Comparison of ENCODE assay signal across 13 cellular contexts in the genomic region with DNA sequence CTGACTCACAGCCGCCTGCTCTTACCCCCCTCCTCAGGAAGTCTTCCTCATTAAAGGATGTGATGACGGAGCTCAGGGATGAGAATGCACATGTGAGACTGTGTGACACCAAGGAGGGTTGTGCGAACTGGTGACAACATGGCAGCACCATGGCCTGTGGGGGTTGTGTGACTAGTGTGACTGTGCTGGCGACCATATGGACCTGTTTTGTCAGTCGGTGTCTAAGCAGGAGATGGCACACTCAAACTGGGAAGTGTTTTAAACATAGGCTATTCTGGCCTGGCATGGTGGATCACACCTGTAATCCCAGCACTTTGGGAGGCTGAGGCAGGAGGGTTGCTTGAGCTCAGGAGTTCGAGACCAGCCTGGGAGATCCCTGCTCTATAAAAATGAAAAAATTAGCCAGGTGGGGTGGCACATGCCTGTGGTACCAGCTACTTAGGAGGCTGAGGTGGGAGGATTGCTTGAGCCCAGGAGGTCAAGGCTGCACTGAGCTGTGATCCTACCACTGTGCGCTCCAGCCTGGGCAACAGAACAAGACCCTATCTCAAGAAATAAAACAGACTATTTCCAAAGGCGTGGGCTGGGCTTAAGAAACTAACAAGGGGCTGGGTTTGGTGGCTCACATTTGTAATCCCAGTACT. TPM values are rescaled to one million over a fixed set of nuclear protein-coding genes. Genes with fewer than 3 reads are reported as not detected.
DNase-seq lines count a peak whose midpoint lies in the region; ATAC-seq, FAIRE-seq and TF ChIP-seq lines count a peak whose summit lies in the region.
"Had no signal": no experiment of that assay in that cellular context is flagged by ENCODE, and none has a peak within 500 bp of the region (broad histone marks: within the 10 kb centered on the region; RNA-seq: fewer than 3 reads in every experiment).

No MANE protein-coding gene starts in this region.

- WGBS in pancreas, 2 donors: 84 to 87% methylated on average over 8 of the region's 8 CpGs

- H3K9me3 ChIP-seq in SJSA1 (replicated peaks): no peaks in the 10 kb centered on the region
- no peaks in the 10 kb centered on the region for H3K9me3 ChIP-seq in pancreas

- no peaks in the 10 kb centered on the region for H3K27me3 ChIP-seq in SJSA1 (replicated peaks)
- H3K27me3 ChIP-seq in pancreas: no peaks in the 10 kb centered on the region

- H3K36me3 ChIP-seq in SJSA1: peaks cover 23% of the 10 kb centered on the region
- H3K36me3 ChIP-seq in pancreas: no peaks in the 10 kb centered on the region

- H3K4me1 ChIP-seq in SJSA1 (replicated peaks) (peaks cover 51% of the 10 kb centered on the region), pancreas (peaks cover 0 to 15% (median 0%) of the 10 kb centered on the region in 3 donors)

- DNase-seq in AG10803 (ENCODE audit: low read depth): peak; percentile 58
- peak in 1 of 2 experiments; percentile 29 for DNase-seq in SJSA1 (ENCODE audit: low read depth in 1 of 2, low spot score in 2 of 2)
- DNase-seq in fibroblast of mammary gland (ENCODE audit: low read depth): peak; percentile 91
- DNase-seq in pancreas: no peak
- DNase-seq in NCI-H524 treated with DMSO at 0.1 percent for 48 hours (lab: John Stamatoyannopoulos, UW): no peak
- no peak for DNase-seq in NCI-H1417 treated with DMSO at 0.1 percent for 48 hours (lab: John Stamatoyannopoulos, UW)
- DNase-seq: activated naive CD4-positive, alpha-beta T cell; erythroblast; GOT3; NCI-H187 had no signal

- intact Hi-C loops in pancreas (cut with DNase I): no loop called here

- peak overlapping the region; percentile 95 for H3K27ac ChIP-seq in SJSA1
- peak overlapping the region in 3 of 4 donors; percentile 16 to 36 (median 23) for H3K27ac ChIP-seq in pancreas
- H3K27ac ChIP-seq: C4-2B had no signal

- no peak for TF ChIP-seq CTCF in AG10803 (conservative IDR thresholded peaks at IDR 0.05; ENCODE audit: low read length)
- no peak for TF ChIP-seq CTCF in fibroblast of mammary gland (conservative IDR thresholded peaks at IDR 0.05; ENCODE audit: control insufficient read depth, insufficient read depth, low read depth, low read length)
- TF ChIP-seq CTCF in pancreas (IDR thresholded peaks at IDR 0.05): no peak

- H3K4me3 ChIP-seq in AG10803 (ENCODE audit: low read length): no peak overlapping the region
- H3K4me3 ChIP-seq in SJSA1: no peak overlapping the region
- H3K4me3 ChIP-seq in fibroblast of mammary gland (ENCODE audit: control insufficient read depth, low read depth, low read length): no peak overlapping the region
- no peak overlapping the region for H3K4me3 ChIP-seq in pancreas

- no peak for FAIRE-seq in pancreas (lab: Jason Lieb, UNC)

- ATAC-seq in pancreas (no peak), HG03439 (IDR thresholded peaks at IDR 0.05; ENCODE audit: unreplicated experiment) (no peak), HG02852 (IDR thresholded peaks at IDR 0.05; ENCODE audit: unreplicated experiment) (no peak)

RNA-seq across cellular contexts. Expression of a gene that starts 7.4 kb away (rescaled TPM):
- total RNA-seq in SJSA1 (2014; rRNA removed; shearing (Covaris generic)): 6.5 and 7.5 TPM in 2 replicates
- 10 to 100 TPM; 10.4 to 36.8 (median 18.4) TPM for total RNA-seq in pancreas
- polyA plus RNA-seq in pancreas: 10 to 100 TPM; 42.1 to 48.2 TPM

RNA-seq across cellular contexts. Expression of a gene that starts 11.7 kb away (rescaled TPM):
- 10.7 and 11.3 TPM in 2 replicates for total RNA-seq in SJSA1 (2014; rRNA removed; shearing (Covaris generic))
- 1 to 10 TPM in 1 of 6 donors, under 1 TPM in 5; 0.08 to 2.0 (median 0.61) TPM for total RNA-seq in pancreas
- 1 to 10 TPM; 1.3 to 3.3 TPM for polyA plus RNA-seq in pancreas

RNA-seq across cellular contexts. Expression of a gene that starts 40.7 kb away (rescaled TPM):
- total RNA-seq in SJSA1 (2014; rRNA removed; shearing (Covaris generic)): not detected in 2 replicates
- total RNA-seq in pancreas: 10 to 100 TPM in 2 of 6 donors, 1 to 10 TPM in 4; 7.2 to 11.7 (median 8.9) TPM
- polyA plus RNA-seq in pancreas: 10 to 100 TPM in 1 of 2 donors, 1 to 10 TPM in 1; 8.8 to 13.7 TPM

Comparison
In these comparisons a context has a peak if more than half of its experiments do, and no peak if none do; other contexts are left out.
1. DNase-seq: peak in AG10803 (single experiment) and fibroblast of mammary gland (single experiment); none in pancreas (0 of 6), NCI-H524 treated with DMSO at 0.1 percent for 48 hours (single experiment) and NCI-H1417 treated with DMSO at 0.1 percent for 48 hours (single experiment).